In the genomic region with DNA sequence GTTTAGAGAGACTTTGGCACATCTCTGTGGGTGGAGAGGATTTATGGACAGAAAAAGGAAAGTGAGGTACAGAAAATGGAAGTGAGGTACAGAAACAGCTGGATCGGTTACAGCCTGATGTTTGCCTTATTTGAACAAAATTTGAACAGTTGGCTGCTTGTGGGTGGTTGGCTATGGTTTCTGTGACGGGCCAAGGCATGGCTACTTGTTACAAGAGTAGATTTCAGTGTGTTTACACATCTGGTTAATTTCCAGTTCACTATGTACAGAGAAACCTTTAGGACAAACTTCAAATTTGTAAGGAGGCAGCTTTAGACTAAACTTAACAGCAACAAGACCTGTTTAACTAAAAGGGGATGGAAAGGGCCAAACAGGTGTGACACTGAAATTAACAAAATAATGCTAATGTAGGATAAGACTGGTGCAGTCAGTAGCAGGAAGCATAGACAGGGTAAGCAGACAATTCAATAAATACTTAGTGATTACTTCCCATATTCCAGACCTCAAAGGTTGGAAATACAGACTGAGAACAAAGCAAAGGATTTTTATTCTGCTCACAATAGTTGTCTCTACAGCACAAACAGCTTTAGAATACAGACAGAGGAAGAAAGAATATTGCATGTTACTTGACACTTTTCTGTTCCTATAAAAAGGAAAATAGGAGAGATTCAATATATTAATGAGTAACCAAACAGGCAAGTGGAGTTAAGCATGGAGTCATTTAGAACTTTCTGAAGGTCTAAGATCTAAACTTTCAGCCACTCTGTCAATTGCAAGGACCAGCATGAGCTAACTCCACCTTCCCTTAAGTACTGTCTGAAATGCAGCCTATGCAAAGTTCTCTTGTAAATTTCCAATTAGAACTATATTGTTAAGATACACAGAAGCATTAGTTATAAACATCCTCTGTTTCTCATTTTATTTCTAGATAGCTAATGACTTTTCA, we compare ENCODE assay signal across 2 cellular contexts.
TF ChIP-seq lines count a peak whose summit lies in the region.

No MANE protein-coding gene starts in this region.

TF ChIP-seq in GM23338, 12 proteins besides CTCF, POLR2A, EP300 and RAD21 (continued from another document and continues in another):
- TF ChIP-seq, protein P1, sequence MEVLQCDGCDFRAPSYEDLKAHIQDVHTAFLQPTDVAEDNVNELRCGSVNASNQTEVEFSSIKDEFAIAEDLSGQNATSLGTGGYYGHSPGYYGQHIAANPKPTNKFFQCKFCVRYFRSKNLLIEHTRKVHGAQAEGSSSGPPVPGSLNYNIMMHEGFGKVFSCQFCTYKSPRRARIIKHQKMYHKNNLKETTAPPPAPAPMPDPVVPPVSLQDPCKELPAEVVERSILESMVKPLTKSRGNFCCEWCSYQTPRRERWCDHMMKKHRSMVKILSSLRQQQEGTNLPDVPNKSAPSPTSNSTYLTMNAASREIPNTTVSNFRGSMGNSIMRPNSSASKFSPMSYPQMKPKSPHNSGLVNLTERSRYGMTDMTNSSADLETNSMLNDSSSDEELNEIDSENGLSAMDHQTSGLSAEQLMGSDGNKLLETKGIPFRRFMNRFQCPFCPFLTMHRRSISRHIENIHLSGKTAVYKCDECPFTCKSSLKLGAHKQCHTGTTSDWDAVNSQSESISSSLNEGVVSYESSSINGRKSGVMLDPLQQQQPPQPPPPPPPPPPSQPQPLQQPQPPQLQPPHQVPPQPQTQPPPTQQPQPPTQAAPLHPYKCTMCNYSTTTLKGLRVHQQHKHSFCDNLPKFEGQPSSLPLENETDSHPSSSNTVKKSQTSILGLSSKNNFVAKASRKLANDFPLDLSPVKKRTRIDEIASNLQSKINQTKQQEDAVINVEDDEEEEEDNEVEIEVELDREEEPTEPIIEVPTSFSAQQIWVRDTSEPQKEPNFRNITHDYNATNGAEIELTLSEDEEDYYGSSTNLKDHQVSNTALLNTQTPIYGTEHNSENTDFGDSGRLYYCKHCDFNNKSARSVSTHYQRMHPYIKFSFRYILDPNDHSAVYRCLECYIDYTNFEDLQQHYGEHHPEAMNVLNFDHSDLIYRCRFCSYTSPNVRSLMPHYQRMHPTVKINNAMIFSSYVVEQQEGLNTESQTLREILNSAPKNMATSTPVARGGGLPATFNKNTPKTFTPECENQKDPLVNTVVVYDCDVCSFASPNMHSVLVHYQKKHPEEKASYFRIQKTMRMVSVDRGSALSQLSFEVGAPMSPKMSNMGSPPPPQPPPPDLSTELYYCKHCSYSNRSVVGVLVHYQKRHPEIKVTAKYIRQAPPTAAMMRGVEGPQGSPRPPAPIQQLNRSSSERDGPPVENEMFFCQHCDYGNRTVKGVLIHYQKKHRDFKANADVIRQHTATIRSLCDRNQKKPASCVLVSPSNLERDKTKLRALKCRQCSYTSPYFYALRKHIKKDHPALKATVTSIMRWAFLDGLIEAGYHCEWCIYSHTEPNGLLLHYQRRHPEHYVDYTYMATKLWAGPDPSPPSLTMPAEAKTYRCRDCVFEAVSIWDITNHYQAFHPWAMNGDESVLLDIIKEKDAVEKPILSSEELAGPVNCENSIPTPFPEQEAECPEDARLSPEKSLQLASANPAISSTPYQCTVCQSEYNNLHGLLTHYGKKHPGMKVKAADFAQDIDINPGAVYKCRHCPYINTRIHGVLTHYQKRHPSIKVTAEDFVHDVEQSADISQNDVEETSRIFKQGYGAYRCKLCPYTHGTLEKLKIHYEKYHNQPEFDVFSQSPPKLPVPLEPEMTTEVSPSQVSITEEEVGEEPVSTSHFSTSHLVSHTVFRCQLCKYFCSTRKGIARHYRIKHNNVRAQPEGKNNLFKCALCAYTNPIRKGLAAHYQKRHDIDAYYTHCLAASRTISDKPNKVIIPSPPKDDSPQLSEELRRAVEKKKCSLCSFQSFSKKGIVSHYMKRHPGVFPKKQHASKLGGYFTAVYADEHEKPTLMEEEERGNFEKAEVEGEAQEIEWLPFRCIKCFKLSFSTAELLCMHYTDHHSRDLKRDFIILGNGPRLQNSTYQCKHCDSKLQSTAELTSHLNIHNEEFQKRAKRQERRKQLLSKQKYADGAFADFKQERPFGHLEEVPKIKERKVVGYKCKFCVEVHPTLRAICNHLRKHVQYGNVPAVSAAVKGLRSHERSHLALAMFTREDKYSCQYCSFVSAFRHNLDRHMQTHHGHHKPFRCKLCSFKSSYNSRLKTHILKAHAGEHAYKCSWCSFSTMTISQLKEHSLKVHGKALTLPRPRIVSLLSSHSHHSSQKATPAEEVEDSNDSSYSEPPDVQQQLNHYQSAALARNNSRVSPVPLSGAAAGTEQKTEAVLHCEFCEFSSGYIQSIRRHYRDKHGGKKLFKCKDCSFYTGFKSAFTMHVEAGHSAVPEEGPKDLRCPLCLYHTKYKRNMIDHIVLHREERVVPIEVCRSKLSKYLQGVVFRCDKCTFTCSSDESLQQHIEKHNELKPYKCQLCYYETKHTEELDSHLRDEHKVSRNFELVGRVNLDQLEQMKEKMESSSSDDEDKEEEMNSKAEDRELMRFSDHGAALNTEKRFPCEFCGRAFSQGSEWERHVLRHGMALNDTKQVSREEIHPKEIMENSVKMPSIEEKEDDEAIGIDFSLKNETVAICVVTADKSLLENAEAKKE (CRISPR knock-in tag; IDR thresholded peaks at IDR 0.05) = no peak
- TF ChIP-seq EZH2phosphoT487 (IDR thresholded peaks at IDR 0.05; ENCODE audit: unreplicated experiment) (no peak), POLR2AphosphoS5 (IDR thresholded peaks at IDR 0.05; ENCODE audit: low read depth) (no peak), STAT1 (IDR thresholded peaks at IDR 0.05; ENCODE audit: unreplicated experiment) (no peak), CREB1 (CRISPR knock-in tag; IDR thresholded peaks at IDR 0.05; ENCODE audit: low read depth) (no peak)
- TF ChIP-seq, protein P2, sequence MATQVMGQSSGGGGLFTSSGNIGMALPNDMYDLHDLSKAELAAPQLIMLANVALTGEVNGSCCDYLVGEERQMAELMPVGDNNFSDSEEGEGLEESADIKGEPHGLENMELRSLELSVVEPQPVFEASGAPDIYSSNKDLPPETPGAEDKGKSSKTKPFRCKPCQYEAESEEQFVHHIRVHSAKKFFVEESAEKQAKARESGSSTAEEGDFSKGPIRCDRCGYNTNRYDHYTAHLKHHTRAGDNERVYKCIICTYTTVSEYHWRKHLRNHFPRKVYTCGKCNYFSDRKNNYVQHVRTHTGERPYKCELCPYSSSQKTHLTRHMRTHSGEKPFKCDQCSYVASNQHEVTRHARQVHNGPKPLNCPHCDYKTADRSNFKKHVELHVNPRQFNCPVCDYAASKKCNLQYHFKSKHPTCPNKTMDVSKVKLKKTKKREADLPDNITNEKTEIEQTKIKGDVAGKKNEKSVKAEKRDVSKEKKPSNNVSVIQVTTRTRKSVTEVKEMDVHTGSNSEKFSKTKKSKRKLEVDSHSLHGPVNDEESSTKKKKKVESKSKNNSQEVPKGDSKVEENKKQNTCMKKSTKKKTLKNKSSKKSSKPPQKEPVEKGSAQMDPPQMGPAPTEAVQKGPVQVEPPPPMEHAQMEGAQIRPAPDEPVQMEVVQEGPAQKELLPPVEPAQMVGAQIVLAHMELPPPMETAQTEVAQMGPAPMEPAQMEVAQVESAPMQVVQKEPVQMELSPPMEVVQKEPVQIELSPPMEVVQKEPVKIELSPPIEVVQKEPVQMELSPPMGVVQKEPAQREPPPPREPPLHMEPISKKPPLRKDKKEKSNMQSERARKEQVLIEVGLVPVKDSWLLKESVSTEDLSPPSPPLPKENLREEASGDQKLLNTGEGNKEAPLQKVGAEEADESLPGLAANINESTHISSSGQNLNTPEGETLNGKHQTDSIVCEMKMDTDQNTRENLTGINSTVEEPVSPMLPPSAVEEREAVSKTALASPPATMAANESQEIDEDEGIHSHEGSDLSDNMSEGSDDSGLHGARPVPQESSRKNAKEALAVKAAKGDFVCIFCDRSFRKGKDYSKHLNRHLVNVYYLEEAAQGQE (IDR thresholded peaks at IDR 0.05; ENCODE audit: unreplicated experiment) = no peak

TF ChIP-seq in HEK293T, 16 proteins besides CTCF, POLR2A, EP300 and RAD21 (continued from another document):
- TF ChIP-seq L3MBTL2 (conservative IDR thresholded peaks at IDR 0.05) (no peak), FOXA1 (IDR thresholded peaks at IDR 0.05) (no peak), NFRKB (IDR thresholded peaks at IDR 0.05) (no peak), BHLHE40 (IDR thresholded peaks at IDR 0.05; ENCODE audit: borderline replicate concordance) (no peak), ELF4 (IDR thresholded peaks at IDR 0.05) (no peak), CTBP1 (IDR thresholded peaks at IDR 0.05; ENCODE audit: borderline replicate concordance) (no peak), FOXK2 (IDR thresholded peaks at IDR 0.05) (no peak)
